In the genomic region with DNA sequence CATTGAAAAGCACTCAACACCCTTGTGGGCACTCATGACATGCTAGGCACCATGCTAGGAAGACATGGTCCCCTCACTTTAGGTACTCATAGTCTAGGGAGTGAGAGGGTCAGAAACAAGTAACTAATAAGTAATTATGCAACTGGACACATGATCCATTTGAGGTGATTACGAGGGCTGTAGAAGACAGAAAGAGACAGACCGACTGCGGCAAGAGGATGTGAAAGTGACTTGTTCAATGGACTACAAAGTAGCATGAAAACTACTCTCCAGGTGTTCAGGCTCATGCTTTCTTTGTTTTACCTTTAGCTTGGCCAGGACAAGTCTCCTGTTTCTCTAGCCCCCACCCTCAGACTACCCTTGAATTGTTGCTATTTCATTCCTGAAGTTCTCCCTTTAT, we compare ENCODE assay signal across 12 cellular contexts.
DNase-seq lines count a peak whose midpoint lies in the region; ATAC-seq and TF ChIP-seq lines count a peak whose summit lies in the region.
"Had no signal": no experiment of that assay in that cellular context is flagged by ENCODE, and none has a peak within 500 bp of the region (broad histone marks: within the 10 kb centered on the region; RNA-seq: fewer than 3 reads in every experiment).

No MANE protein-coding gene starts in this region.

- no peak overlapping the region for H2AK5ac ChIP-seq in mesenchymal stem cell (ENCODE audit: low read length, severe bottlenecking)

- H4K91ac ChIP-seq in mesenchymal stem cell (ENCODE audit: low read length) = no peak overlapping the region

- no peak overlapping the region for H3K9ac ChIP-seq in mesenchymal stem cell (ENCODE audit: low read length)

- H3K18ac ChIP-seq in mesenchymal stem cell (ENCODE audit: low read depth in 1 of 2, low read length in 2 of 2) = no peak overlapping the region

- H2AFZ ChIP-seq in mesenchymal stem cell (ENCODE audit: low read depth, low read length) = no peak overlapping the region

- TF ChIP-seq CTCF in lower leg skin (IDR thresholded peaks at IDR 0.05) = no peak

- TF ChIP-seq POLR2A in lower leg skin (IDR thresholded peaks at IDR 0.05) = no peak

- H3K79me1 ChIP-seq in mesenchymal stem cell (replicated peaks; ENCODE audit: low read length, poor library complexity, severe bottlenecking) = no peaks in the 10 kb centered on the region

- no peak overlapping the region for H2BK120ac ChIP-seq in mesenchymal stem cell (ENCODE audit: low read depth, low read length)

- DNase-seq in NOMO-1 (lab: John Stamatoyannopoulos, UW; ENCODE audit: unreplicated experiment in 2 of 2) (peak; percentile 47 to 79), anterior cingulate cortex (lab: John Stamatoyannopoulos, UW) (no peak), lower leg skin (ENCODE audit: low spot score in 2 of 2) (no peak), mesenchymal stem cell (no peak), D341Med (ENCODE audit: low spot score) (no peak)
- DNase-seq: activated CD4-positive, alpha-beta memory T cell treated with anti-CD3 and anti-CD28 coated beads for 36 hours had no signal

- no peaks in the 10 kb centered on the region for H3K9me3 ChIP-seq in mesenchymal stem cell (ENCODE audit: control insufficient read depth, low read length)
- H3K9me3 ChIP-seq: psoas muscle had no signal

- intact Hi-C loops in lower leg skin (cut with DNase I; ENCODE audit: low total_unique reads) = no loop called here

- no peak overlapping the region for H2BK12ac ChIP-seq in mesenchymal stem cell (ENCODE audit: low read length in 2 of 2)

- H3K14ac ChIP-seq in mesenchymal stem cell (ENCODE audit: low read length in 2 of 2) = no peak overlapping the region

- H3K4ac ChIP-seq in mesenchymal stem cell (ENCODE audit: low read depth in 1 of 2, low read length in 2 of 2) = no peak overlapping the region

- H4K8ac ChIP-seq in mesenchymal stem cell (ENCODE audit: low read length) = no peak overlapping the region

- H2BK15ac ChIP-seq in mesenchymal stem cell (ENCODE audit: low read depth, poor library complexity, severe bottlenecking) = no peak overlapping the region

- H3K23ac ChIP-seq in mesenchymal stem cell (ENCODE audit: low read length in 2 of 2) = no peak overlapping the region

- no peak overlapping the region for H3K27ac ChIP-seq in mesenchymal stem cell (ENCODE audit: low read length, poor library complexity, severe bottlenecking)
- H3K27ac ChIP-seq: C4-2B, GM23248, psoas muscle had no signal

- H3K36me3 ChIP-seq in mesenchymal stem cell (ENCODE audit: control insufficient read depth in 1 of 2, insufficient read depth in 2 of 2, low read depth in 1 of 2, low read length in 2 of 2) = no peaks in the 10 kb centered on the region

- WGBS in lower leg skin, 2 donors = 80 to 89% methylated on average over 3 of the region's 3 CpGs
- 98% methylated on average over 3 of the region's 3 CpGs for WGBS in mesenchymal stem cell

- no peak overlapping the region for H3K4me3 ChIP-seq in lower leg skin (ENCODE audit: low read depth, poor library complexity, severe bottlenecking)
- H3K4me3 ChIP-seq in mesenchymal stem cell (ENCODE audit: insufficient read depth in 1 of 2, low read depth in 1 of 2, low read length in 2 of 2) = no peak overlapping the region
- H3K4me3 ChIP-seq: psoas muscle had no signal

- no peaks in the 10 kb centered on the region for H3K4me1 ChIP-seq in mesenchymal stem cell (ENCODE audit: control insufficient read depth, insufficient read depth, low read depth, low read length)
- H3K4me1 ChIP-seq: psoas muscle had no signal

- H2BK5ac ChIP-seq in mesenchymal stem cell (ENCODE audit: low read depth, low read length, poor library complexity, severe bottlenecking) = no peak overlapping the region

- ATAC-seq in GM18499 (IDR thresholded peaks at IDR 0.05; ENCODE audit: insufficient read depth, unreplicated experiment) = peak; percentile 80
- ATAC-seq in GM21381 (IDR thresholded peaks at IDR 0.05; ENCODE audit: unreplicated experiment) = peak; percentile 78
- ATAC-seq in HG03060 (IDR thresholded peaks at IDR 0.05; ENCODE audit: low read depth, unreplicated experiment) = peak; percentile 77
- ATAC-seq: psoas muscle had no signal

- H3K4me2 ChIP-seq in mesenchymal stem cell (ENCODE audit: low read length, poor library complexity, severe bottlenecking) = no peak overlapping the region

- peaks cover 6% of the 10 kb centered on the region in 2 experiments for H3K27me3 ChIP-seq in mesenchymal stem cell (ENCODE audit: control insufficient read depth in 1 of 2, insufficient read depth in 1 of 2, low read length in 2 of 2)

Comparison
In these comparisons a context has a peak if more than half of its experiments do, and no peak if none do; other contexts are left out.
1. DNase-seq: peak in NOMO-1 (2 of 2); none in anterior cingulate cortex (0 of 58), lower leg skin (0 of 2), mesenchymal stem cell (single experiment) and D341Med (single experiment).
2. Peak in every context shown above with its lines, with median percentiles within 50 percentile points of each other: ATAC-seq.